1 cellular context compared by ENCODE assay signal in genomic region chr21:36929622-36930021, GRCh38.
TF ChIP-seq lines count a peak whose summit lies in the region.

No MANE protein-coding gene starts in this region.

TF ChIP-seq in HEK293, 187 proteins besides CTCF, POLR2A, EP300 and RAD21 (continued from another document):
- TF ChIP-seq ZNF221 (tag by site-specific recombination; IDR thresholded peaks at IDR 0.05; ENCODE audit: borderline replicate concordance), result no peak
